ENCODE assay signal across 32 cellular contexts in genomic region chr10:126393076-126393475, GRCh38. TPM values are rescaled to one million over a fixed set of nuclear protein-coding genes. Genes with fewer than 3 reads are reported as not detected.
"Had no signal": no experiment of that assay in that cellular context is flagged by ENCODE, and none has a peak within 500 bp of the region (broad histone marks: within the 10 kb centered on the region; RNA-seq: fewer than 3 reads in every experiment).

No MANE protein-coding gene starts in this region.

- H3K36me3 ChIP-seq: adrenal gland, brain microvascular endothelial cell, breast epithelium had no signal

- H3K4me3 ChIP-seq: adrenal gland, body of pancreas, breast epithelium had no signal

- H3K4me1 ChIP-seq: breast epithelium had no signal

- H3K9me3 ChIP-seq: adrenal gland, body of pancreas, breast epithelium had no signal

- H3K27me3 ChIP-seq: adrenal gland, body of pancreas, brain microvascular endothelial cell, breast epithelium had no signal

- ATAC-seq: activated CD8-positive, alpha-beta T cell treated with anti-CD3 and anti-CD28 coated beads for 36 hours; activated naive CD4-positive, alpha-beta T cell treated with anti-CD3 and anti-CD28 coated beads, Interleukin-2, amount 50 U/mL, for 72 hours; activated T-cell treated with anti-CD3 and anti-CD28 coated beads, Interleukin-2, amount 50 U/mL, for 4 hours; body of pancreas had no signal

- DNase-seq: activated B cell treated with CpG ODN at 0.5 μM for 24 hours; activated CD4-positive, alpha-beta memory T cell treated with anti-CD3 and anti-CD28 coated beads for 36 hours; activated CD4-positive, alpha-beta T cell treated with anti-CD3 and anti-CD28 coated beads for 4 hours; activated CD4-positive, alpha-beta T cell treated with anti-CD3 and anti-CD28 coated beads, Interleukin-2, amount 10 ng/mL, durations not matched to agents 24 days and 14 days; activated CD4-positive, alpha-beta T cell treated with anti-CD3 and anti-CD28 coated beads, Interleukin-2, amount 50 U/mL, for 1 hour; activated CD4-positive, alpha-beta T cell treated with anti-CD3 and anti-CD28 coated beads, Interleukin-2, amount 50 U/mL, for 4 hours; activated CD4-positive, CD25-positive, alpha-beta regulatory T cell treated with anti-CD3 and anti-CD28 coated beads, Interleukin-2, amount 50 U/mL, for 72 hours; activated CD8-positive, alpha-beta memory T cell treated with anti-CD3 and anti-CD28 coated beads, Interleukin-2, amount 50 U/mL, for 4 hours; activated CD8-positive, alpha-beta T cell treated with anti-CD3 and anti-CD28 coated beads for 36 hours; activated effector memory CD4-positive, alpha-beta T cell treated with anti-CD3 and anti-CD28 coated beads, Interleukin-2, amount 50 U/mL, for 16 hours; activated gamma-delta T cell treated with Interleukin-2 at 50 U/mL for 16 hours; activated naive CD4-positive, alpha-beta T cell; activated naive CD4-positive, alpha-beta T cell treated with anti-CD3 and anti-CD28 coated beads for 36 hours; activated naive CD4-positive, alpha-beta T cell treated with anti-CD3 and anti-CD28 coated beads, Interleukin-2, amount 50 U/mL, for 16 hours; activated naive CD8-positive, alpha-beta T cell treated with anti-CD3 and anti-CD28 coated beads for 36 hours; activated T-cell treated with anti-CD3 and anti-CD28 coated beads for 4 hours; activated T-cell treated with anti-CD3 and anti-CD28 coated beads, Interleukin-2, amount 50 U/mL, for 1 hour; activated T-cell treated with anti-CD3 and anti-CD28 coated beads, Interleukin-2, amount 50 U/mL, for 4 hours; activated T-cell treated with anti-CD3 and anti-CD28 coated beads, Interleukin-2, amount 50 U/mL, for 72 hours; adrenal gland; amniotic stem cell; aorta; body of pancreas; brain microvascular endothelial cell; cerebellar nuclear complex; T-helper 1 cell; T-helper 2 cell; T-helper 9 cell had no signal

- H3K27ac ChIP-seq: adrenal gland, body of pancreas, brain microvascular endothelial cell, breast epithelium, VCaP had no signal

RNA-seq across cellular contexts. Expression of gene ADAM12, which starts 4.8 kb away (rescaled TPM):
- total RNA-seq: activated CD4-positive, alpha-beta T cell treated with anti-CD3 and anti-CD28 coated beads, Interleukin-2, amount 10 ng/mL, durations not matched to agents 24 days and 14 days; activated naive CD4-positive, alpha-beta T cell treated with anti-CD3 and anti-CD28 coated beads for 36 hours; activated T-helper 1 cell treated with anti-CD3 and anti-CD28 coated beads, Interleukin-12 subunit alpha, Interleukin-12 subunit beta, Interleukin-2, Interleukin-4 antibody, amounts not matched to agents 30 ng/mL and 10 ng/mL and 1 ng/mL, durations not matched to agents 14 hours and 24 hours and 36 hours had no signal
